ENCODE assay signal across 8 cellular contexts in the genomic region with DNA sequence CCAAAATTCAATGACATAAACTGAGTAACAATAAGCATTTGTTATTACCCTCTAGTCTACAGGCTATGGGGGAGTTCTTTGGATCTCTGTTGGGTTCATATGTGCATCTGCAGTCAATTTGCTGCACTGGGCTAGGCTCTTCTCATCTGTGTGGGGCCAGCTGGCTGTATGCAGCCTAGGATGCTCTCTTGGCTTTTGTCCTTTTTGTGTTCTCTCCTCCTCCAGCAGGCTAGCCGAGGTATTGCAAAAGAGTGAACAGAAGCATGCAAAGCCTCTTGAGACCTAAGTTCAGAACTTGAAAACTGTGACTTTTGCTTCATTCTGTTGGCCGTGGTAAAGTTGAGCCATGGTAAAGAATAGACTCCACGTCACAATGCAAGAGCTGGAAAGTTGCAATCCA.
DNase-seq lines count a peak whose midpoint lies in the region; ATAC-seq and TF ChIP-seq lines count a peak whose summit lies in the region.

No MANE protein-coding gene starts in this region.

- no peaks in the 10 kb centered on the region for H3K9me3 ChIP-seq in neuronal stem cell (replicated peaks in 1 of 2; ENCODE audit: control insufficient read depth in 2 of 2, insufficient read depth in 1 of 2, low read depth in 1 of 2, low read length in 2 of 2)

- H4K91ac ChIP-seq in neuronal stem cell (ENCODE audit: low read depth, low read length, poor library complexity) = no peak overlapping the region

- TF ChIP-seq CTCF in chondrocyte (IDR thresholded peaks at IDR 0.05) = peak; percentile 74

- no peaks in the 10 kb centered on the region for H3K36me3 ChIP-seq in neuronal stem cell (replicated peaks in 1 of 2; ENCODE audit: control insufficient read depth in 2 of 2, insufficient read depth in 2 of 2, low read length in 2 of 2)

- no peak overlapping the region for H3K4me3 ChIP-seq in neuronal stem cell (ENCODE audit: low read length in 2 of 2)

- no peaks in the 10 kb centered on the region for H3K9me3 Mint-ChIP-seq in chondrocyte (ENCODE audit: low read depth)

- H3K36me3 Mint-ChIP-seq in chondrocyte (ENCODE audit: low read depth) = peaks cover under 1% of the 10 kb centered on the region

- H3K4me3 Mint-ChIP-seq in chondrocyte (ENCODE audit: unreplicated experiment) = no peak overlapping the region

- no peak overlapping the region for H2AFZ ChIP-seq in neuronal stem cell (ENCODE audit: low read length)

- no peak overlapping the region for H3K18ac ChIP-seq in neuronal stem cell (ENCODE audit: low read length)

- no peak overlapping the region for H3K14ac ChIP-seq in neuronal stem cell (ENCODE audit: low read length)

- H2BK120ac ChIP-seq in neuronal stem cell (ENCODE audit: low read depth, low read length) = no peak overlapping the region

- no peaks in the 10 kb centered on the region for H3K27me3 ChIP-seq in neuronal stem cell (ENCODE audit: control insufficient read depth in 3 of 3, insufficient read depth in 3 of 3, low read depth in 1 of 3, low read length in 3 of 3)

- no peak overlapping the region for H3K27ac ChIP-seq in neuronal stem cell (replicated peaks; ENCODE audit: low read length)

- ATAC-seq in HG02678 (IDR thresholded peaks at IDR 0.05; ENCODE audit: unreplicated experiment) = no peak
- ATAC-seq in HG02588 (IDR thresholded peaks at IDR 0.05; ENCODE audit: unreplicated experiment) = no peak
- ATAC-seq in HG02623 (IDR thresholded peaks at IDR 0.05; ENCODE audit: unreplicated experiment) = no peak

- H2BK5ac ChIP-seq in neuronal stem cell (ENCODE audit: low read length) = no peak overlapping the region

- H3K4ac ChIP-seq in neuronal stem cell (ENCODE audit: low read length) = no peak overlapping the region

- no peaks in the 10 kb centered on the region for H3K79me1 ChIP-seq in neuronal stem cell (ENCODE audit: low read depth, low read length)

- H3K27ac Mint-ChIP-seq in chondrocyte (ENCODE audit: unreplicated experiment) = no peak overlapping the region

- no peaks in the 10 kb centered on the region for H3K27me3 Mint-ChIP-seq in chondrocyte (ENCODE audit: low read depth)

- DNase-seq in AG08396 (ENCODE audit: low spot score) = peak; percentile 36
- peak; percentile 43 for DNase-seq in GM03348 (ENCODE audit: low spot score)
- DNase-seq in NCI-H2171 treated with DMSO at 0.1 percent for 48 hours (lab: John Stamatoyannopoulos, UW) = peak; percentile 31
- DNase-seq in chondrocyte (ENCODE audit: low spot score) = no peak
- DNase-seq in neuronal stem cell (ENCODE audit: low spot score) = peak; percentile 41

- WGBS in neuronal stem cell (ENCODE audit: extremely low coverage in 2 of 2, insufficient read length in 2 of 2, insufficient replicate concordance in 1 of 2), 2 donors = no CpG with 5 or more reads among the region's 3 CpGs

- no peak overlapping the region for H3K23ac ChIP-seq in neuronal stem cell (ENCODE audit: low read depth, low read length, poor library complexity)

- H3K4me2 ChIP-seq in neuronal stem cell (ENCODE audit: insufficient read depth, low read length, poor library complexity, severe bottlenecking) = no peak overlapping the region

- H3K4me1 Mint-ChIP-seq in chondrocyte (ENCODE audit: low read depth) = peaks cover 6% of the 10 kb centered on the region

- H2AK5ac ChIP-seq in neuronal stem cell (ENCODE audit: low read depth, low read length) = no peak overlapping the region

- H2BK15ac ChIP-seq in neuronal stem cell (ENCODE audit: low read length) = no peak overlapping the region

- H2BK12ac ChIP-seq in neuronal stem cell (ENCODE audit: low read length) = no peak overlapping the region

- no peak overlapping the region for H3K9ac ChIP-seq in neuronal stem cell (ENCODE audit: low read depth, low read length, poor library complexity)

- peaks cover 0 to 2% of the 10 kb centered on the region in 2 donors for H3K4me1 ChIP-seq in neuronal stem cell (ENCODE audit: control insufficient read depth in 2 of 2, insufficient read depth in 1 of 2, low read depth in 1 of 2, low read length in 2 of 2)

- H4K8ac ChIP-seq in neuronal stem cell (ENCODE audit: low read depth, low read length) = no peak overlapping the region
